ENCODE assay signal across 16 cellular contexts in genomic region chr9:87068177-87068845, GRCh38.
DNase-seq lines count a peak whose midpoint lies in the region; ATAC-seq and TF ChIP-seq lines count a peak whose summit lies in the region.
"Had no signal": no experiment of that assay in that cellular context is flagged by ENCODE, and none has a peak within 500 bp of the region (broad histone marks: within the 10 kb centered on the region; RNA-seq: fewer than 3 reads in every experiment).

No MANE protein-coding gene starts in this region.

- CTCF ChIA-PET in MCF 10A (lab: Yijun Ruan, JAX): interaction anchor here (1.6 kb wide), 1 partner anchor 256 kb away, joined by 4 read pairs; no protein-coding TSS in a partner anchor

- H3K4me3 ChIP-seq in breast epithelium (no peak overlapping the region), smooth muscle cell (no peak overlapping the region), gastroesophageal sphincter (no peak overlapping the region)
- H3K4me3 ChIP-seq: BLaER1 treated with 17β-estradiol and CSF1 and Interleukin-3, amounts not matched to agents 10 nM and 100 nM; GM12878; GM23338 had no signal

- H3K9ac ChIP-seq in smooth muscle cell (ENCODE audit: low read depth): peak overlapping the region; percentile 28
- H3K9ac ChIP-seq: BLaER1 treated with 17β-estradiol and CSF1 and Interleukin-3, amounts not matched to agents 10 nM and 100 nM had no signal

- peaks cover 11% of the 10 kb centered on the region for H3K36me3 Mint-ChIP-seq in MCF 10A (ENCODE audit: insufficient read depth, unreplicated experiment)
- H3K36me3 Mint-ChIP-seq: CD4-positive, CD25-positive, alpha-beta regulatory T cell had no signal

- TF ChIP-seq POLR2A in breast epithelium (IDR thresholded peaks at IDR 0.05) (no peak), gastroesophageal sphincter (IDR thresholded peaks at IDR 0.05) (no peak)

- DNase-seq in MCF 10A (ENCODE audit: unreplicated experiment): no peak
- no peak for DNase-seq in breast epithelium (ENCODE audit: low spot score in 2 of 2)
- peak in 1 of 2 donors; percentile 41 for DNase-seq in foreskin keratinocyte
- no peak for DNase-seq in smooth muscle cell (lab: John Stamatoyannopoulos, UW; ENCODE audit: unreplicated experiment)
- DNase-seq in NCI-H146 (lab: John Stamatoyannopoulos, UW): no peak
- DNase-seq in caudate nucleus (lab: John Stamatoyannopoulos, UW): no peak
- DNase-seq: Calu3; CD4-positive, CD25-positive, alpha-beta regulatory T cell; DMS 273 treated with DMSO at 0.1 percent for 48 hours; H7 had no signal

- no TSS peak for BruUV-seq in MCF 10A (replicated peaks; lab: Mats Ljungman, UMichigan)

- H3K36me3 ChIP-seq in breast epithelium (no peaks in the 10 kb centered on the region), smooth muscle cell (ENCODE audit: low read depth) (no peaks in the 10 kb centered on the region), gastroesophageal sphincter (no peaks in the 10 kb centered on the region)
- H3K36me3 ChIP-seq: BLaER1 treated with 17β-estradiol and CSF1 and Interleukin-3, amounts not matched to agents 10 nM and 100 nM had no signal

- WGBS in smooth muscle cell (ENCODE audit: low lambda C conversion rate): 9% methylated on average over 4 of the region's 4 CpGs
- WGBS in gastroesophageal sphincter (ENCODE audit: low coverage in 1 of 2), 2 donors: 81 to 88% methylated on average over 3 to 4 of the region's 4 CpGs

- H3K4me1 ChIP-seq in breast epithelium (no peaks in the 10 kb centered on the region), foreskin keratinocyte (no peaks in the 10 kb centered on the region), smooth muscle cell (ENCODE audit: low read depth) (peaks cover 20% of the 10 kb centered on the region), gastroesophageal sphincter (no peaks in the 10 kb centered on the region)

- H3K27me3 Mint-ChIP-seq in MCF 10A (ENCODE audit: insufficient read depth, unreplicated experiment): no peaks in the 10 kb centered on the region
- H3K27me3 Mint-ChIP-seq: CD4-positive, CD25-positive, alpha-beta regulatory T cell had no signal

- intact Hi-C loops in MCF 10A (cut with micrococcal nuclease) (loop anchor here (10.0 kb wide), 1 partner anchor 124 kb away; the partner anchor contains the start of gene GAS1), breast epithelium (cut with DNase I; ENCODE audit: low total_unique reads) (no loop called here)

- peaks cover 24% of the 10 kb centered on the region for H3F3A ChIP-seq in smooth muscle cell (ENCODE audit: low read depth)

- TF ChIP-seq CTCF in MCF 10A (IDR thresholded peaks at IDR 0.05; ENCODE audit: unreplicated experiment) (no peak), breast epithelium (IDR thresholded peaks at IDR 0.05) (no peak), foreskin keratinocyte (conservative IDR thresholded peaks at IDR 0.05) (no peak), smooth muscle cell (IDR thresholded peaks at IDR 0.05; ENCODE audit: borderline replicate concordance, insufficient read depth, poor library complexity, severe bottlenecking) (no peak), gastroesophageal sphincter (IDR thresholded peaks at IDR 0.05) (no peak)

- H3K27ac Mint-ChIP-seq in MCF 10A (ENCODE audit: low read depth, unreplicated experiment): peak overlapping the region; percentile 16
- H3K27ac Mint-ChIP-seq: CD4-positive, CD25-positive, alpha-beta regulatory T cell; GM23338 had no signal

- H3K4me3 Mint-ChIP-seq in MCF 10A (ENCODE audit: unreplicated experiment): no peak overlapping the region
- H3K4me3 Mint-ChIP-seq: CD4-positive, CD25-positive, alpha-beta regulatory T cell; GM23338 had no signal

- no peaks in the 10 kb centered on the region for H3K79me2 ChIP-seq in smooth muscle cell (ENCODE audit: low read depth)

- H3K27me3 ChIP-seq in breast epithelium (no peaks in the 10 kb centered on the region), foreskin keratinocyte (no peaks in the 10 kb centered on the region), smooth muscle cell (ENCODE audit: low read depth) (no peaks in the 10 kb centered on the region), gastroesophageal sphincter (no peaks in the 10 kb centered on the region)
- H3K27me3 ChIP-seq: BLaER1 treated with 17β-estradiol and CSF1 and Interleukin-3, amounts not matched to agents 10 nM and 100 nM had no signal

- H2AFZ ChIP-seq in smooth muscle cell (ENCODE audit: low read depth): no peak overlapping the region
- H2AFZ ChIP-seq: GM23338 had no signal

- POLR2A ChIA-PET in MCF 10A (lab: Yijun Ruan, JAX): interaction anchor here (1.5 to 1.7 kb wide), 3 partner anchors 85 to 122 kb away, joined by 4 to 6 read pairs (median 4); no protein-coding TSS in a partner anchor

- no peak for TF ChIP-seq EP300 in gastroesophageal sphincter (IDR thresholded peaks at IDR 0.05)

- ATAC-seq in SK-N-SH treated with all-trans-retinoic acid at 6 μM for 48 hours: peak; percentile 72
- peak; percentile 19 for ATAC-seq in foreskin keratinocyte
- no peak for ATAC-seq in gastroesophageal sphincter
- ATAC-seq: GM12878, GM23338 had no signal

- H3K27ac ChIP-seq in breast epithelium: no peak overlapping the region
- H3K27ac ChIP-seq in foreskin keratinocyte: no peak overlapping the region
- peak overlapping the region; percentile 87 for H3K27ac ChIP-seq in smooth muscle cell (ENCODE audit: low read depth)
- H3K27ac ChIP-seq in caudate nucleus (ENCODE audit: low read depth, low read length): no peak overlapping the region
- no peak overlapping the region for H3K27ac ChIP-seq in gastroesophageal sphincter
- H3K27ac ChIP-seq: 22Rv1; BLaER1 treated with 17β-estradiol and CSF1 and Interleukin-3, amounts not matched to agents 10 nM and 100 nM had no signal

- H4K20me1 ChIP-seq in smooth muscle cell (ENCODE audit: low read depth): no peaks in the 10 kb centered on the region
- H4K20me1 ChIP-seq: BLaER1 treated with 17β-estradiol and CSF1 and Interleukin-3, amounts not matched to agents 10 nM and 100 nM had no signal

- H3K9me3 ChIP-seq in breast epithelium (no peaks in the 10 kb centered on the region), smooth muscle cell (replicated peaks; ENCODE audit: low read depth) (no peaks in the 10 kb centered on the region), gastroesophageal sphincter (no peaks in the 10 kb centered on the region)
- H3K9me3 ChIP-seq: BLaER1 treated with 17β-estradiol and CSF1 and Interleukin-3, amounts not matched to agents 10 nM and 100 nM had no signal

- peaks cover 7% of the 10 kb centered on the region for H3K9me3 Mint-ChIP-seq in MCF 10A (ENCODE audit: unreplicated experiment)
- H3K9me3 Mint-ChIP-seq: GM23338 had no signal

- H3K4me1 Mint-ChIP-seq in MCF 10A (ENCODE audit: insufficient read depth, unreplicated experiment): peaks cover 46% of the 10 kb centered on the region
- H3K4me1 Mint-ChIP-seq: CD4-positive, CD25-positive, alpha-beta regulatory T cell; GM23338 had no signal

- peak overlapping the region; percentile 71 for H3K4me2 ChIP-seq in smooth muscle cell
- H3K4me2 ChIP-seq: GM23338 had no signal

TF ChIP-seq in SK-N-SH treated with all-trans-retinoic acid at 6 μM for 48 hours, 23 proteins besides CTCF, POLR2A, EP300 and RAD21 (continues in another document):
- TF ChIP-seq CSRNP3 (CRISPR knock-in tag; IDR thresholded peaks at IDR 0.05) (no peak), BACH2 (CRISPR knock-in tag; IDR thresholded peaks at IDR 0.05; ENCODE audit: borderline replicate concordance) (no peak), CSDC2 (CRISPR knock-in tag; IDR thresholded peaks at IDR 0.05) (no peak), TCF4 (CRISPR knock-in tag; IDR thresholded peaks at IDR 0.05; ENCODE audit: borderline replicate concordance) (no peak), POU6F1 (CRISPR knock-in tag; IDR thresholded peaks at IDR 0.05; ENCODE audit: borderline replicate concordance, low read depth) (no peak), CREB5 (CRISPR knock-in tag; IDR thresholded peaks at IDR 0.05; ENCODE audit: low read depth) (no peak), ISL1 (CRISPR knock-in tag; IDR thresholded peaks at IDR 0.05) (no peak), ZFP30 (CRISPR knock-in tag; IDR thresholded peaks at IDR 0.05) (no peak), RARB (CRISPR knock-in tag; IDR thresholded peaks at IDR 0.05) (no peak)
